27 cellular contexts compared by ENCODE assay signal in the genomic region with DNA sequence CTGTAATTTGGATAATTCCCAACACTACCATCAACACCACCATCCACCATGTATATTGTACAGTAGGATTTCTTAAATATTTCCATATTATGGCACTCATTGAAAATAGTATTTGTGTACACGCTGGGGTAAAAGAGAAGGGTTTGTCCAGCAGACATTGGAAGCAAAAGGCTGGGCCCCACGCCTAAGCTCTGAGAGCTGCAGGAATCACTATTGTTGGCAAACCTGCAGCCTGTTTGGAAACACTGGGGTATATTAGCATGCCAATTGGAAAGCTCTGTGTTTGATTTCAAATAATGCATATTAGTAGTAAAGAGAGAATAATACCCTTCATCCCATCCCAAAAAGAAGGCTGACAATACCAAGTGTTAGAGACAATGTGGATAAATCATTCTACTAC.
"Had no signal": no experiment of that assay in that cellular context is flagged by ENCODE, and none has a peak within 500 bp of the region (broad histone marks: within the 10 kb centered on the region; RNA-seq: fewer than 3 reads in every experiment).

No MANE protein-coding gene starts in this region.

- ATAC-seq: activated T-cell treated with anti-CD3 and anti-CD28 coated beads, Interleukin-2, amount 50 U/mL, for 72 hours; activated T-helper 17 cell treated with anti-CD3 and anti-CD28 coated beads, Interleukin-2, amount 50 U/mL, for 72 hours; Panc1; T-cell; T-helper 17 cell had no signal

- H3K9me3 ChIP-seq: ascending aorta, SJCRH30 had no signal

- H3K36me3 ChIP-seq: ascending aorta, cardiac muscle cell, SJCRH30 had no signal

- H3K27me3 ChIP-seq: ascending aorta, cardiac muscle cell, SJCRH30 had no signal

- H3K27ac ChIP-seq: ascending aorta, cardiac muscle cell, SJCRH30, SK-N-MC, VCaP had no signal

- H3K4me1 ChIP-seq: ascending aorta, SJCRH30 had no signal

- DNase-seq: activated CD4-positive, alpha-beta memory T cell treated with anti-CD3 and anti-CD28 coated beads, Interleukin-2, amount 10 ng/mL, durations not matched to agents 7 days and 5 days; activated CD4-positive, alpha-beta T cell treated with anti-CD3 and anti-CD28 coated beads for 1 hour; activated CD4-positive, alpha-beta T cell treated with anti-CD3 and anti-CD28 coated beads for 48 hours; activated CD4-positive, CD25-positive, alpha-beta regulatory T cell; activated effector memory CD4-positive, alpha-beta T cell treated with anti-CD3 and anti-CD28 coated beads, Interleukin-2, amount 50 U/mL, for 16 hours; activated naive CD4-positive, alpha-beta T cell; activated naive CD4-positive, alpha-beta T cell treated with anti-CD3 and anti-CD28 coated beads, Interleukin-2, amount 50 U/mL, for 16 hours; activated naive CD8-positive, alpha-beta T cell treated with anti-CD3 and anti-CD28 coated beads for 36 hours; activated T-cell treated with anti-CD3 and anti-CD28 coated beads, Interleukin-2, amount 50 U/mL, for 1 hour; activated T-cell treated with anti-CD3 and anti-CD28 coated beads, Interleukin-2, amount 50 U/mL, for 72 hours; amygdala; NCI-H1436; NCI-H1694; NCI-H1930; NCI-H2081 treated with DMSO at 0.1 percent for 48 hours; NCI-H345; NCI-H524 treated with DMSO at 0.1 percent for 48 hours; SHP77; SJCRH30; T-cell; T-helper 17 cell had no signal

- H3K4me3 ChIP-seq: ascending aorta, cardiac muscle cell, SJCRH30, SK-N-MC had no signal
